ENCODE assay signal across 7 cellular contexts in genomic region chr22:30667092-30667485, GRCh38. TPM values are rescaled to one million over a fixed set of nuclear protein-coding genes. Genes with fewer than 3 reads are reported as not detected.
DNase-seq lines count a peak whose midpoint lies in the region; ATAC-seq, FAIRE-seq and TF ChIP-seq lines count a peak whose summit lies in the region.

No MANE protein-coding gene starts in this region.

- H3K4me1 ChIP-seq in RWPE2 (ENCODE audit: insufficient read depth, poor library complexity, severe bottlenecking) (no peaks in the 10 kb centered on the region), pancreas (peaks cover 0 to 4% (median 0%) of the 10 kb centered on the region in 3 donors)

- H3K27me3 ChIP-seq in H7 (ENCODE audit: control insufficient read depth, insufficient read depth, low read length) (peaks cover 11% of the 10 kb centered on the region), RWPE2 (ENCODE audit: insufficient read depth, poor library complexity, severe bottlenecking) (no peaks in the 10 kb centered on the region), pancreas (no peaks in the 10 kb centered on the region)

- no peaks in the 10 kb centered on the region for H3K9me3 ChIP-seq in RWPE2 (ENCODE audit: severe bottlenecking)
- H3K9me3 ChIP-seq in pancreas: no peaks in the 10 kb centered on the region

- H3K36me3 ChIP-seq in H7 (replicated peaks; ENCODE audit: control insufficient read depth, insufficient read depth, low read length): no peaks in the 10 kb centered on the region
- no peaks in the 10 kb centered on the region for H3K36me3 ChIP-seq in RWPE2 (ENCODE audit: low read depth)
- H3K36me3 ChIP-seq in pancreas: no peaks in the 10 kb centered on the region

- H3K4me3 ChIP-seq in H7 (ENCODE audit: insufficient read depth, low read depth, low read length): peak overlapping the region; percentile 71
- peak overlapping the region; percentile 57 for H3K4me3 ChIP-seq in RWPE2 (ENCODE audit: severe bottlenecking)
- peak overlapping the region; percentile 82 for H3K4me3 ChIP-seq in epithelial cell of esophagus (ENCODE audit: low read length)
- peak overlapping the region; percentile 50 to 97 (median 83) for H3K4me3 ChIP-seq in pancreas

- TF ChIP-seq CTCF in RWPE2 (IDR thresholded peaks at IDR 0.05; ENCODE audit: poor library complexity, severe bottlenecking) (no peak), epithelial cell of esophagus (IDR thresholded peaks at IDR 0.05; ENCODE audit: insufficient read depth, low read depth, low read length, missing control alignments) (no peak), pancreas (IDR thresholded peaks at IDR 0.05) (no peak)

- FAIRE-seq in pancreas (lab: Jason Lieb, UNC): no peak

- H3K27ac ChIP-seq in RWPE2 (ENCODE audit: poor library complexity, severe bottlenecking) (no peak overlapping the region), pancreas (no peak overlapping the region)

- ATAC-seq in RWPE2 (ENCODE audit: low read depth) (no peak; the same call in 2 of the 3 replicates), pancreas (peak in 3 of 4 donors; percentile 4 to 12 (median 12)), GM19467 (IDR thresholded peaks at IDR 0.05; ENCODE audit: unreplicated experiment) (no peak)

- intact Hi-C loops in pancreas (cut with DNase I): no loop called here

- DNase-seq in H7: no peak
- no peak for DNase-seq in RWPE2 (ENCODE audit: low spot score)
- no peak for DNase-seq in epithelial cell of esophagus (ENCODE audit: low read depth)
- DNase-seq in pancreas: no peak
- no peak for DNase-seq in activated CD4-positive, CD25-positive, alpha-beta regulatory T cell treated with anti-CD3 and anti-CD28 coated beads, Interleukin-2, amount 50 U/mL, for 72 hours
- no peak for DNase-seq in activated gamma-delta T cell treated with Interleukin-2 at 50 U/mL for 16 hours

- 0 to 1% methylated on average over 17 of the region's 17 CpGs for WGBS in pancreas, 2 donors

RNA-seq across cellular contexts. Expression of gene DUSP18, which starts 0.6 kb away (rescaled TPM):
- total RNA-seq in H7 (2014; rRNA removed; shearing (Covaris generic)): 1.8 and 2.6 TPM in 2 replicates
- total RNA-seq in pancreas: 1 to 10 TPM; 2.2 to 6.5 (median 3.4) TPM
- polyA plus RNA-seq in pancreas: 1 to 10 TPM; 2.2 to 2.5 TPM

RNA-seq across cellular contexts. Expression of gene OSBP2, which starts 27.6 kb away (rescaled TPM):
- total RNA-seq in H7 (2014; rRNA removed; shearing (Covaris generic)): 3.4 and 4.7 TPM in 2 replicates
- 1 to 10 TPM; 2.3 to 3.3 (median 2.6) TPM for total RNA-seq in pancreas
- 1 to 10 TPM; 1.9 to 2.9 TPM for polyA plus RNA-seq in pancreas

RNA-seq across cellular contexts. Expression of gene SLC35E4, which starts 31.5 kb away (rescaled TPM):
- total RNA-seq in H7 (2014; rRNA removed; shearing (Covaris generic)): 5.1 and 6.5 TPM in 2 replicates
- total RNA-seq in pancreas: 1 to 10 TPM in 5 of 6 donors, under 1 TPM in 1; 0.90 to 1.7 (median 1.3) TPM
- polyA plus RNA-seq in pancreas: 1 to 10 TPM; 1.0 to 1.1 TPM

Comparison
In these comparisons a context has a peak if more than half of its experiments do, and no peak if none do; other contexts are left out.
1. ATAC-seq: peak in pancreas (3 of 4); none in RWPE2 (single experiment) and GM19467 (single experiment).
2. Peak in every context shown above with its lines, with median percentiles within 50 percentile points of each other: H3K4me3 ChIP-seq.